ENCODE assay signal across 22 cellular contexts in the genomic region with DNA sequence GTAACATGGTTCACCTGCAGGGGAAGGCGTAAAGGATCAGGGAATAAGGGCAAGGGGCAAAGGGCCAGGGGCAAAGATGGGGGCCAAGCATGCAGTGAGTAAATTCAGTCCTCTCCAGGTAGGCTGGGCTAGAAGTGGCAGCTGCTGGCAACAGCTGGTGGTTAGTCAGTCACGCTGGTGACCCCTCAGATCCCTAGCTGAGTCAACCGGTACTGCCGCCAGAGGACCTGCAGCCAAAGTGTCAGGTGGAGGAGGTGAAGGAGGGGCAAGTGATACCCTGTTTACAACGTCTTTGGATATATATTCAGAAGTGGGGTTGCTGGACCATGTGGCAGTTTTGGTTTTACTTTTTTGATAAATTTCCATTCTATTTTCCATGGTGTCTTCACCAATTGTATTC.
"Had no signal": no experiment of that assay in that cellular context is flagged by ENCODE, and none has a peak within 500 bp of the region (broad histone marks: within the 10 kb centered on the region; RNA-seq: fewer than 3 reads in every experiment).

No MANE protein-coding gene starts in this region.

- H3K27ac Mint-ChIP-seq: memory B cell; natural killer cell treated with Interleukin-12 subunit alpha and Interleukin-12 subunit beta and Interleukin-15 and Interleukin-18, amount 100 ng/mL, for 72 hours; progenitor cell of endocrine pancreas had no signal

- H3K9me3 Mint-ChIP-seq: memory B cell; natural killer cell treated with Interleukin-12 subunit alpha and Interleukin-12 subunit beta and Interleukin-15 and Interleukin-18, amount 100 ng/mL, for 72 hours had no signal

- DNase-seq: effector CD4-positive, alpha-beta T cell; heart right ventricle; hypothalamus; kidney; left cardiac atrium; left ventricle myocardium inferior; lower lobe of right lung; midbrain; occipital lobe; pancreas; right cardiac atrium; small intestine; stimulated activated CD4-positive, alpha-beta T cell treated with anti-CD3 and anti-CD28 coated beads, Interleukin-12 subunit alpha, Interleukin-12 subunit beta, amount 100 ng/mL, for 4 hours; stimulated activated naive CD4-positive, alpha-beta T cell; stomach; substantia nigra; transverse colon had no signal

- H3K4me1 Mint-ChIP-seq: memory B cell had no signal

- H3K27me3 Mint-ChIP-seq: memory B cell, progenitor cell of endocrine pancreas had no signal

- H3K36me3 ChIP-seq: heart right ventricle, left ventricle myocardium inferior, lower lobe of right lung, pancreas, stomach, thoracic aorta, transverse colon had no signal

- H3K27me3 ChIP-seq: stomach, transverse colon had no signal

- H3K36me3 Mint-ChIP-seq: memory B cell; natural killer cell treated with Interleukin-12 subunit alpha and Interleukin-12 subunit beta and Interleukin-15 and Interleukin-18, amount 100 ng/mL, for 72 hours had no signal

- H3K9me3 ChIP-seq: left ventricle myocardium inferior, lower lobe of right lung, pancreas, thoracic aorta, transverse colon had no signal

- ATAC-seq: heart right ventricle; left cardiac atrium; lower lobe of right lung; natural killer cell treated with Interleukin-12 subunit alpha and Interleukin-12 subunit beta and Interleukin-15 and Interleukin-18, amount 100 ng/mL, for 72 hours; pancreas; right cardiac atrium had no signal

- H3K4me3 Mint-ChIP-seq: memory B cell; natural killer cell treated with Interleukin-12 subunit alpha and Interleukin-12 subunit beta and Interleukin-15 and Interleukin-18, amount 100 ng/mL, for 72 hours had no signal

- H3K4me3 ChIP-seq: coronary artery, heart right ventricle, left ventricle myocardium inferior, lower lobe of right lung, pancreas, stomach, thoracic aorta, transverse colon had no signal

- H3K4me1 ChIP-seq: heart right ventricle, left ventricle myocardium inferior, lower lobe of right lung, pancreas, stomach, transverse colon had no signal

- H3K27ac ChIP-seq: coronary artery, heart right ventricle, left ventricle myocardium inferior, lower lobe of right lung, pancreas, stomach, thoracic aorta, transverse colon had no signal
